Comparison of ENCODE assay signal across 8 cellular contexts in the genomic region with DNA sequence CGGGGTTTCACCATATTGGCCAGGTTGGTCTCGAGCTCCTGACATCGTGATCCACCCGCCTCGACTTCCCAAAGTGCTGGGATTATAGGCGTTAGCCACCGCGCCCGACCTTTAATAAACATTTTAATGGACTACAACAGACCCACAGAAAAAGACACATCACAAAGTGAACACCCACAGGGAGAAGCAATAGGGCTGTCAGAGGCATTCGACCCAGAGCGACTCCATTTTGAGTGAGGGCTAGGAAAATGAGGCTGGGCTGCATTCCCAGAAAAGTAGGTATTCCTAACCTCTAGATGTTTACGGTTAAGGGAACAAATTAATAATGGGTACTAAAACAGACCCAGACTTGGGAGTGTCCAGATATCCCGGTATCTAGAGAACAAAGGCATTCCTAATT. TPM values are rescaled to one million over a fixed set of nuclear protein-coding genes. Genes with fewer than 3 reads are reported as not detected.
DNase-seq lines count a peak whose midpoint lies in the region; ATAC-seq lines count a peak whose summit lies in the region.

No MANE protein-coding gene starts in this region.

- peak overlapping the region; percentile 88 for H3K4me3 Mint-ChIP-seq in T-helper 2 cell treated with Interferon-gamma antibody and Interleukin-4, amounts not matched to agents 5 μg/mL and 100 μg/mL, for 36 hours
- peak overlapping the region; percentile 96 for H3K4me3 Mint-ChIP-seq in activated naive CD8-positive, alpha-beta T cell treated with anti-CD3 and anti-CD28 coated beads, Interleukin-2, amount 50 U/mL, for 24 hours
- peak overlapping the region; percentile 86 to 97 (median 91) for H3K4me3 Mint-ChIP-seq in immature natural killer cell

- no peaks in the 10 kb centered on the region for H3K27me3 ChIP-seq in stomach smooth muscle (ENCODE audit: control insufficient read depth in 1 of 2, insufficient read depth in 2 of 2, low read length in 2 of 2)

- H3K9me3 Mint-ChIP-seq in T-helper 2 cell treated with Interferon-gamma antibody and Interleukin-4, amounts not matched to agents 5 μg/mL and 100 μg/mL, for 36 hours: peaks cover 41% of the 10 kb centered on the region
- H3K9me3 Mint-ChIP-seq in activated naive CD8-positive, alpha-beta T cell treated with anti-CD3 and anti-CD28 coated beads, Interleukin-2, amount 50 U/mL, for 24 hours: peaks cover 22% of the 10 kb centered on the region
- peaks cover 3 to 15% (median 7%) of the 10 kb centered on the region in 6 donors for H3K9me3 Mint-ChIP-seq in immature natural killer cell

- H3K36me3 ChIP-seq in stomach smooth muscle (ENCODE audit: control insufficient read depth in 2 of 2, insufficient read depth in 2 of 2, low read length in 2 of 2): peaks cover 3 to 18% of the 10 kb centered on the region in 2 donors

- H3K27me3 Mint-ChIP-seq in T-helper 2 cell treated with Interferon-gamma antibody and Interleukin-4, amounts not matched to agents 5 μg/mL and 100 μg/mL, for 36 hours (ENCODE audit: low read depth): no peaks in the 10 kb centered on the region
- no peaks in the 10 kb centered on the region for H3K27me3 Mint-ChIP-seq in activated naive CD8-positive, alpha-beta T cell treated with anti-CD3 and anti-CD28 coated beads, Interleukin-2, amount 50 U/mL, for 24 hours
- H3K27me3 Mint-ChIP-seq in immature natural killer cell (ENCODE audit: low read depth in 3 of 3): peaks cover 4 to 10% (median 7%) of the 10 kb centered on the region in 3 donors

- H3K4me3 ChIP-seq in stomach smooth muscle (ENCODE audit: low read length in 2 of 2): peak overlapping the region; percentile 97 to 98

- ATAC-seq in activated naive CD8-positive, alpha-beta T cell treated with anti-CD3 and anti-CD28 coated beads, Interleukin-2, amount 50 U/mL, for 24 hours: no peak
- ATAC-seq in HG02763 (IDR thresholded peaks at IDR 0.05; ENCODE audit: unreplicated experiment) (no peak), HG03159 (IDR thresholded peaks at IDR 0.05; ENCODE audit: unreplicated experiment) (no peak)

- H3K9me3 ChIP-seq in stomach smooth muscle (ENCODE audit: control insufficient read depth in 2 of 2, low read length in 2 of 2): peaks cover 7 to 26% of the 10 kb centered on the region in 2 donors

- H3K27ac ChIP-seq in stomach smooth muscle (ENCODE audit: low read length): peak overlapping the region; percentile 88

- peak overlapping the region; percentile 94 to 99 for H3K9ac ChIP-seq in stomach smooth muscle (ENCODE audit: low read length in 2 of 2)

- peaks cover 72% of the 10 kb centered on the region for H3K36me3 Mint-ChIP-seq in T-helper 2 cell treated with Interferon-gamma antibody and Interleukin-4, amounts not matched to agents 5 μg/mL and 100 μg/mL, for 36 hours (ENCODE audit: low read depth)
- H3K36me3 Mint-ChIP-seq in activated naive CD8-positive, alpha-beta T cell treated with anti-CD3 and anti-CD28 coated beads, Interleukin-2, amount 50 U/mL, for 24 hours (ENCODE audit: low read depth): peaks cover 67% of the 10 kb centered on the region
- peaks cover 15 to 29% (median 19%) of the 10 kb centered on the region in 3 donors for H3K36me3 Mint-ChIP-seq in immature natural killer cell

- H3K27ac Mint-ChIP-seq in T-helper 2 cell treated with Interferon-gamma antibody and Interleukin-4, amounts not matched to agents 5 μg/mL and 100 μg/mL, for 36 hours: peak overlapping the region; percentile 90
- H3K27ac Mint-ChIP-seq in activated naive CD8-positive, alpha-beta T cell treated with anti-CD3 and anti-CD28 coated beads, Interleukin-2, amount 50 U/mL, for 24 hours: peak overlapping the region; percentile 95
- peak overlapping the region; percentile 34 to 95 (median 92) for H3K27ac Mint-ChIP-seq in immature natural killer cell

- H3K4me1 ChIP-seq in stomach smooth muscle (ENCODE audit: control insufficient read depth, insufficient read depth, low read length): peaks cover 21% of the 10 kb centered on the region

- DNase-seq in T-helper 2 cell treated with Interferon-gamma antibody and Interleukin-4, amounts not matched to agents 5 μg/mL and 100 μg/mL, for 36 hours (ENCODE audit: low spot score): no peak
- no peak for DNase-seq in T-helper 2 cell
- no peak for DNase-seq in activated naive CD8-positive, alpha-beta T cell treated with anti-CD3 and anti-CD28 coated beads, Interleukin-2, amount 50 U/mL, for 24 hours
- no peak for DNase-seq in immature natural killer cell
- no peak for DNase-seq in activated CD4-positive, CD25-positive, alpha-beta regulatory T cell treated with anti-CD3 and anti-CD28 coated beads, Interleukin-2, amount 50 U/mL, for 72 hours

- H3K4me1 Mint-ChIP-seq in T-helper 2 cell treated with Interferon-gamma antibody and Interleukin-4, amounts not matched to agents 5 μg/mL and 100 μg/mL, for 36 hours (ENCODE audit: low read depth): peaks cover 18% of the 10 kb centered on the region
- H3K4me1 Mint-ChIP-seq in activated naive CD8-positive, alpha-beta T cell treated with anti-CD3 and anti-CD28 coated beads, Interleukin-2, amount 50 U/mL, for 24 hours: peaks cover 38% of the 10 kb centered on the region
- H3K4me1 Mint-ChIP-seq in immature natural killer cell: peaks cover 36 to 56% of the 10 kb centered on the region in 2 donors

RNA-seq across cellular contexts. Expression of a gene that starts 1.0 kb away (rescaled TPM):
- polyA plus RNA-seq in immature natural killer cell: 1 to 10 TPM in 1 of 3 donors, under 1 TPM in 1, not detected in 1; 0.29 to 1.0 TPM

RNA-seq across cellular contexts. Expression of a gene that starts 27.4 kb away (rescaled TPM):
- 100 to 1,000 TPM in 1 of 3 donors, 10 to 100 TPM in 2; 76.5 to 113 (median 91.6) TPM for polyA plus RNA-seq in immature natural killer cell

RNA-seq across cellular contexts. Expression of a gene that starts 49.0 kb away (rescaled TPM):
- polyA plus RNA-seq in immature natural killer cell: 10 to 100 TPM; 24.1 to 31.4 (median 27.1) TPM

RNA-seq across cellular contexts. Expression of a gene that starts 49.0 kb away (rescaled TPM):
- polyA plus RNA-seq in immature natural killer cell: 1 to 10 TPM in 2 of 3 donors, under 1 TPM in 1; 0.90 to 3.0 (median 2.1) TPM
